Comparison of ENCODE assay signal across 19 cellular contexts in genomic region chr12:132602578-132603239, GRCh38. TPM values are rescaled to one million over a fixed set of nuclear protein-coding genes. Genes with fewer than 3 reads are reported as not detected.
DNase-seq lines count a peak whose midpoint lies in the region; ATAC-seq, FAIRE-seq and TF ChIP-seq lines count a peak whose summit lies in the region.
"Had no signal": no experiment of that assay in that cellular context is flagged by ENCODE, and none has a peak within 500 bp of the region (broad histone marks: within the 10 kb centered on the region; RNA-seq: fewer than 3 reads in every experiment).

No MANE protein-coding gene starts in this region.

- H3K4me3 ChIP-seq in lower lobe of right lung = peak overlapping the region; percentile 56
- H3K4me3 ChIP-seq in stomach smooth muscle (ENCODE audit: low read length in 2 of 2) = no peak overlapping the region
- no peak overlapping the region for H3K4me3 ChIP-seq in small intestine (ENCODE audit: low read depth in 1 of 2, low read length in 2 of 2)

- FAIRE-seq in small intestine (lab: Jason Lieb, UNC) = no peak

- no peaks in the 10 kb centered on the region for H3K9me3 Mint-ChIP-seq in endothelial cell (ENCODE audit: unreplicated experiment)
- H3K9me3 Mint-ChIP-seq: activated T-helper 2 cell treated with anti-CD3 and anti-CD28 coated beads, Interferon-gamma antibody, Interleukin-2, Interleukin-4, amounts not matched to agents 10 μg/mL and 5 μg/mL and 100 μg/mL, durations not matched to agents 14 hours and 24 hours and 36 hours; stimulated activated naive B cell treated with anti-CD40 and anti-IgM and Interleukin-4, amounts not matched to agents 10 μg/mL and 1 μg/mL and 100 μg/mL, for 72 hours had no signal

- ATAC-seq in lower lobe of right lung = no peak
- no peak for ATAC-seq in GM21723 (IDR thresholded peaks at IDR 0.05; ENCODE audit: unreplicated experiment)
- no peak for ATAC-seq in HG02571 (IDR thresholded peaks at IDR 0.05; ENCODE audit: unreplicated experiment)
- ATAC-seq: stimulated activated naive B cell treated with anti-CD40 and anti-IgM and Interleukin-4, amounts not matched to agents 10 μg/mL and 1 μg/mL and 100 μg/mL, for 72 hours had no signal

- H3K4me1 ChIP-seq in lower lobe of right lung (peaks cover 28% of the 10 kb centered on the region), stomach smooth muscle (ENCODE audit: control insufficient read depth, insufficient read depth, low read length) (peaks cover 33% of the 10 kb centered on the region), small intestine (ENCODE audit: control insufficient read depth in 2 of 2, insufficient read depth in 1 of 2, low read depth in 1 of 2, low read length in 1 of 2) (no peaks in the 10 kb centered on the region)

- DNase-seq in SHP77 treated with DMSO at 0.1 percent for 48 hours (lab: John Stamatoyannopoulos, UW) (peak; percentile 40), endothelial cell (ENCODE audit: low spot score) (no peak), lower lobe of right lung (peak; percentile 45), pons (ENCODE audit: low spot score) (no peak), small intestine (no peak)
- DNase-seq: activated CD4-positive, alpha-beta T cell treated with anti-CD3 and anti-CD28 coated beads, Interleukin-2, amount 50 U/mL, for 4 hours; Kasumi-1; midbrain; NCI-H1694; stimulated activated naive B cell treated with anti-CD40 and anti-IgM and Interleukin-4, amounts not matched to agents 10 μg/mL and 1 μg/mL and 100 μg/mL, for 72 hours; T1000 had no signal

- H3K27ac ChIP-seq in lower lobe of right lung = peak overlapping the region; percentile 84
- peak overlapping the region; percentile 6 for H3K27ac ChIP-seq in stomach smooth muscle (ENCODE audit: low read length)
- peak overlapping the region in 1 of 2 donors; percentile 37 for H3K27ac ChIP-seq in small intestine (ENCODE audit: low read depth in 1 of 2, low read length in 1 of 2)
- H3K27ac ChIP-seq: epithelial cell of prostate, RWPE1 had no signal

- 26 to 33% (median 27%) methylated on average over 25 to 29 of the region's 29 CpGs for WGBS in small intestine, 3 donors

- H3K36me3 Mint-ChIP-seq in endothelial cell (ENCODE audit: low read depth, unreplicated experiment) = peaks cover 5% of the 10 kb centered on the region
- H3K36me3 Mint-ChIP-seq: CD14-positive monocyte; stimulated activated naive B cell treated with anti-CD40 and anti-IgM and Interleukin-4, amounts not matched to agents 10 μg/mL and 1 μg/mL and 100 μg/mL, for 72 hours had no signal

- no peak overlapping the region for H3K27ac Mint-ChIP-seq in endothelial cell (ENCODE audit: unreplicated experiment)
- H3K27ac Mint-ChIP-seq: activated T-helper 2 cell treated with anti-CD3 and anti-CD28 coated beads, Interferon-gamma antibody, Interleukin-2, Interleukin-4, amounts not matched to agents 10 μg/mL and 5 μg/mL and 100 μg/mL, durations not matched to agents 14 hours and 24 hours and 36 hours; CD14-positive monocyte; stimulated activated naive B cell treated with anti-CD40 and anti-IgM and Interleukin-4, amounts not matched to agents 10 μg/mL and 1 μg/mL and 100 μg/mL, for 72 hours had no signal

- peak overlapping the region; percentile 72 for H3K4me3 Mint-ChIP-seq in endothelial cell (ENCODE audit: unreplicated experiment)
- H3K4me3 Mint-ChIP-seq: stimulated activated naive B cell treated with anti-CD40 and anti-IgM and Interleukin-4, amounts not matched to agents 10 μg/mL and 1 μg/mL and 100 μg/mL, for 72 hours had no signal

- peaks cover 12% of the 10 kb centered on the region for H3K4me1 Mint-ChIP-seq in endothelial cell (ENCODE audit: unreplicated experiment)

- H3K27me3 Mint-ChIP-seq in endothelial cell (ENCODE audit: unreplicated experiment) = peaks cover 30% of the 10 kb centered on the region

- H3K9ac ChIP-seq in stomach smooth muscle (ENCODE audit: low read length in 2 of 2) = no peak overlapping the region

- intact Hi-C loops in lower lobe of right lung (cut with DNase I) = no loop called here

- H3K9me3 ChIP-seq in lower lobe of right lung (no peaks in the 10 kb centered on the region), stomach smooth muscle (ENCODE audit: control insufficient read depth in 2 of 2, low read length in 2 of 2) (no peaks in the 10 kb centered on the region), small intestine (ENCODE audit: control insufficient read depth, low read depth) (no peaks in the 10 kb centered on the region)
- H3K9me3 ChIP-seq: prostate gland had no signal

- H3K27me3 ChIP-seq in lower lobe of right lung (ENCODE audit: low read depth) = peaks cover 44% of the 10 kb centered on the region
- H3K27me3 ChIP-seq in stomach smooth muscle (ENCODE audit: control insufficient read depth in 1 of 2, insufficient read depth in 2 of 2, low read length in 2 of 2) = peaks cover 21 to 30% of the 10 kb centered on the region in 2 donors
- peaks cover 2 to 4% of the 10 kb centered on the region in 2 donors for H3K27me3 ChIP-seq in small intestine (ENCODE audit: control insufficient read depth in 2 of 2, insufficient read depth in 2 of 2, low read length in 2 of 2)

- H3K36me3 ChIP-seq in lower lobe of right lung (no peaks in the 10 kb centered on the region), stomach smooth muscle (ENCODE audit: control insufficient read depth in 2 of 2, insufficient read depth in 2 of 2, low read length in 2 of 2) (no peaks in the 10 kb centered on the region), small intestine (ENCODE audit: control insufficient read depth in 2 of 2, insufficient read depth in 2 of 2, low read length in 2 of 2) (no peaks in the 10 kb centered on the region)
- H3K36me3 ChIP-seq: prostate gland had no signal

- TF ChIP-seq CTCF in endothelial cell (IDR thresholded peaks at IDR 0.05; ENCODE audit: unreplicated experiment) (no peak), lower lobe of right lung (IDR thresholded peaks at IDR 0.05) (no peak)

RNA-seq across cellular contexts. Expression of gene LRCOL1, which starts 7.7 kb away (rescaled TPM):
- total RNA-seq in endothelial cell (ENCODE audit: unreplicated experiment) (not detected), lower lobe of right lung (2.3 TPM)
- under 1 TPM in 1 of 3 donors, not detected in 2; 0.85 TPM for polyA plus RNA-seq in small intestine
- total RNA-seq: activated T-helper 2 cell treated with anti-CD3 and anti-CD28 coated beads, Interferon-gamma antibody, Interleukin-2, Interleukin-4, amounts not matched to agents 10 μg/mL and 5 μg/mL and 100 μg/mL, durations not matched to agents 14 hours and 24 hours and 36 hours had no signal
- polyA plus RNA-seq: CD14-positive monocyte had no signal

RNA-seq across cellular contexts. Expression of gene P2RX2, which starts 15.9 kb away (rescaled TPM):
- not detected for total RNA-seq in endothelial cell (ENCODE audit: unreplicated experiment)
- 0.56 TPM for total RNA-seq in lower lobe of right lung
- polyA plus RNA-seq in small intestine = 1 to 10 TPM in 1 of 3 donors, not detected in 2; 1.9 TPM
- total RNA-seq: activated T-helper 2 cell treated with anti-CD3 and anti-CD28 coated beads, Interferon-gamma antibody, Interleukin-2, Interleukin-4, amounts not matched to agents 10 μg/mL and 5 μg/mL and 100 μg/mL, durations not matched to agents 14 hours and 24 hours and 36 hours had no signal
- polyA plus RNA-seq: CD14-positive monocyte had no signal

Comparison
In these comparisons a context has a peak if more than half of its experiments do, and no peak if none do; other contexts are left out.
1. DNase-seq: peak in SHP77 treated with DMSO at 0.1 percent for 48 hours (single experiment) and lower lobe of right lung (single experiment); none in endothelial cell (single experiment), pons (single experiment) and small intestine (single experiment).